In genomic region chr6:28988536-28989415, GRCh38 we compare ENCODE assay signal across 7 cellular contexts. TPM values are rescaled to one million over a fixed set of nuclear protein-coding genes. Genes with fewer than 3 reads are reported as not detected.
DNase-seq lines count a peak whose midpoint lies in the region; ATAC-seq lines count a peak whose summit lies in the region.

No MANE protein-coding gene starts in this region.

- H3K9me3 Mint-ChIP-seq in dendritic cell treated with granulocyte-macrophage colony-stimulating factor and Interleukin-4, amounts not matched to agents 40 ng/mL and 50 ng/mL, for 4 days, result no peaks in the 10 kb centered on the region

- peak; percentile 50 for ATAC-seq in HG02759 (IDR thresholded peaks at IDR 0.05; ENCODE audit: unreplicated experiment)
- ATAC-seq in HG03521 (IDR thresholded peaks at IDR 0.05; ENCODE audit: unreplicated experiment), result no peak

- intact Hi-C loops in dendritic cell treated with granulocyte-macrophage colony-stimulating factor and Interleukin-4, amounts not matched to agents 40 ng/mL and 50 ng/mL, for 4 days (cut with micrococcal nuclease), result loop anchor here (10.0 kb wide), 2 partner anchors 64 to 124 kb away; partner anchors contain the start of gene TRIM27

- peak; percentile 88 for DNase-seq in activated CD4-positive, alpha-beta T cell treated with anti-CD3 and anti-CD28 coated beads for 48 hours
- DNase-seq in lung microvascular endothelial cell (ENCODE audit: low read depth in 2 of 2) (peak; percentile 85 to 86), Kasumi-1 (lab: John Stamatoyannopoulos, UW) (no peak)
- DNase-seq in stimulated activated CD8-positive, alpha-beta memory T cell treated with anti-CD3 and anti-CD28 coated beads, Interleukin-2, amount 100 ng/mL, for 48 hours (ENCODE audit: low read depth in 2 of 2), result peak; percentile 61 to 73

- no peaks in the 10 kb centered on the region for H3K36me3 Mint-ChIP-seq in dendritic cell treated with granulocyte-macrophage colony-stimulating factor and Interleukin-4, amounts not matched to agents 40 ng/mL and 50 ng/mL, for 4 days (ENCODE audit: low read depth)

- peak overlapping the region; percentile 74 for H3K4me3 Mint-ChIP-seq in dendritic cell treated with granulocyte-macrophage colony-stimulating factor and Interleukin-4, amounts not matched to agents 40 ng/mL and 50 ng/mL, for 4 days

- H3K27me3 Mint-ChIP-seq in dendritic cell treated with granulocyte-macrophage colony-stimulating factor and Interleukin-4, amounts not matched to agents 40 ng/mL and 50 ng/mL, for 4 days, result peaks cover 43% of the 10 kb centered on the region

- peaks cover 7% of the 10 kb centered on the region for H3K4me1 Mint-ChIP-seq in dendritic cell treated with granulocyte-macrophage colony-stimulating factor and Interleukin-4, amounts not matched to agents 40 ng/mL and 50 ng/mL, for 4 days (ENCODE audit: low read depth)

- H3K27ac Mint-ChIP-seq in dendritic cell treated with granulocyte-macrophage colony-stimulating factor and Interleukin-4, amounts not matched to agents 40 ng/mL and 50 ng/mL, for 4 days, result peak overlapping the region; percentile 43

RNA-seq across cellular contexts. Expression of gene ZNF311, which starts 16.3 kb away (rescaled TPM):
- under 0.01 and 0.22 TPM in 2 replicates for total RNA-seq in lung microvascular endothelial cell

RNA-seq across cellular contexts. Expression of gene OR2W1, which starts 56.2 kb away (rescaled TPM):
- total RNA-seq in lung microvascular endothelial cell, result not detected in 2 replicates

Comparison
In these comparisons a context has a peak if more than half of its experiments do, and no peak if none do; other contexts are left out.
1. DNase-seq: peak in activated CD4-positive, alpha-beta T cell treated with anti-CD3 and anti-CD28 coated beads for 48 hours (single experiment), lung microvascular endothelial cell (2 of 2) and stimulated activated CD8-positive, alpha-beta memory T cell treated with anti-CD3 and anti-CD28 coated beads, Interleukin-2, amount 100 ng/mL, for 48 hours (2 of 2); none in Kasumi-1 (0 of 2).